11 cellular contexts compared by ENCODE assay signal in genomic region chr2:45930396-45930792, GRCh38.
A peak's percentile ranks its signal among the peaks of the same experiment; 100 is the strongest.
DNase-seq lines count a peak whose midpoint lies in the region; ATAC-seq and TF ChIP-seq lines count a peak whose summit lies in the region.
"Had no signal": no experiment of that assay in that cellular context is flagged by ENCODE, and none has a peak within 500 bp of the region (broad histone marks: within the 10 kb centered on the region; RNA-seq: fewer than 3 reads in every experiment).

No MANE protein-coding gene starts in this region.

- no peak overlapping the region for H3K4ac ChIP-seq in mesenchymal stem cell (ENCODE audit: low read depth in 1 of 2, low read length in 2 of 2)

- DNase-seq in HT-29 (ENCODE audit: low spot score): peak; percentile 26
- peak; percentile 42 for DNase-seq in T1000 (lab: John Stamatoyannopoulos, UW)
- peak; percentile 60 for DNase-seq in mesenchymal stem cell
- DNase-seq in GM19240 (ENCODE audit: insufficient read length, low spot score): no peak
- DNase-seq in endodermal cell: no peak
- DNase-seq: DMS79 had no signal

- H3K27ac ChIP-seq in BLaER1 (0 out of 2 replicates have a peak overlapping the region, but pooled peaks have one; percentile 70), mesenchymal stem cell (ENCODE audit: low read length, poor library complexity, severe bottlenecking) (no peak overlapping the region), endodermal cell (ENCODE audit: low read depth, low read length) (no peak overlapping the region)
- H3K27ac ChIP-seq: parathyroid adenoma had no signal

- H2AK5ac ChIP-seq in mesenchymal stem cell (ENCODE audit: low read length, severe bottlenecking): no peak overlapping the region

- no peak overlapping the region for H3K4me3 Mint-ChIP-seq in endodermal cell
- H3K4me3 Mint-ChIP-seq: IgD-negative memory B cell had no signal

- TF ChIP-seq CTCF in endodermal cell (conservative IDR thresholded peaks at IDR 0.05): no peak

- H3K9me3 Mint-ChIP-seq in endodermal cell: no peaks in the 10 kb centered on the region
- H3K9me3 Mint-ChIP-seq: IgD-negative memory B cell had no signal

- no peak overlapping the region for H3K23ac ChIP-seq in mesenchymal stem cell (ENCODE audit: low read length in 2 of 2)

- H3K4me2 ChIP-seq in BLaER1: peak overlapping the region; percentile 93
- H3K4me2 ChIP-seq in mesenchymal stem cell (ENCODE audit: low read length, poor library complexity, severe bottlenecking): no peak overlapping the region

- H2BK120ac ChIP-seq in mesenchymal stem cell (ENCODE audit: low read depth, low read length): no peak overlapping the region

- H3K4me3 ChIP-seq in BLaER1 (no peak overlapping the region), mesenchymal stem cell (ENCODE audit: insufficient read depth in 1 of 2, low read depth in 1 of 2, low read length in 2 of 2) (no peak overlapping the region), endodermal cell (ENCODE audit: low read length) (no peak overlapping the region)

- H4K20me1 ChIP-seq in BLaER1: peaks cover 93% of the 10 kb centered on the region

- H2BK12ac ChIP-seq in mesenchymal stem cell (ENCODE audit: low read length in 2 of 2): no peak overlapping the region

- H3K27me3 ChIP-seq in BLaER1: no peaks in the 10 kb centered on the region
- no peaks in the 10 kb centered on the region for H3K27me3 ChIP-seq in mesenchymal stem cell (ENCODE audit: control insufficient read depth in 1 of 2, insufficient read depth in 1 of 2, low read length in 2 of 2)
- no peaks in the 10 kb centered on the region for H3K27me3 ChIP-seq in endodermal cell (ENCODE audit: control insufficient read depth, insufficient read depth, low read length, poor library complexity, severe bottlenecking)

- WGBS in mesenchymal stem cell: 0% methylated on average over 1 of the region's 1 CpG
- WGBS in endodermal cell (ENCODE audit: insufficient coverage in 1 of 2, insufficient read length in 1 of 2), 2 experiments: 92 to 98% methylated on average over 1 of the region's 1 CpG

- H3K27ac Mint-ChIP-seq in endodermal cell: no peak overlapping the region

- no peaks in the 10 kb centered on the region for H3K27me3 Mint-ChIP-seq in endodermal cell (ENCODE audit: insufficient read depth)
- H3K27me3 Mint-ChIP-seq: IgD-negative memory B cell had no signal

- H3K18ac ChIP-seq in mesenchymal stem cell (ENCODE audit: low read depth in 1 of 2, low read length in 2 of 2): no peak overlapping the region

- H3K9me3 ChIP-seq in BLaER1 (peaks cover 4% of the 10 kb centered on the region; the same call in 1 of the 2 replicates), mesenchymal stem cell (ENCODE audit: control insufficient read depth, low read length) (no peaks in the 10 kb centered on the region), endodermal cell (ENCODE audit: control insufficient read depth, low read length) (no peaks in the 10 kb centered on the region)

- peaks cover 2% of the 10 kb centered on the region for H3K79me1 ChIP-seq in mesenchymal stem cell (replicated peaks; ENCODE audit: low read length, poor library complexity, severe bottlenecking)

- no peak overlapping the region for H3K14ac ChIP-seq in mesenchymal stem cell (ENCODE audit: low read length in 2 of 2)

- H3K36me3 ChIP-seq in BLaER1 (peaks cover 10% of the 10 kb centered on the region; the same call in 1 of the 2 replicates), mesenchymal stem cell (ENCODE audit: control insufficient read depth in 1 of 2, insufficient read depth in 2 of 2, low read depth in 1 of 2, low read length in 2 of 2) (no peaks in the 10 kb centered on the region), endodermal cell (ENCODE audit: control insufficient read depth, insufficient read depth, low read length) (no peaks in the 10 kb centered on the region)

- no peak overlapping the region for H2AFZ ChIP-seq in mesenchymal stem cell (ENCODE audit: low read depth, low read length)
- H2AFZ ChIP-seq: parathyroid adenoma had no signal

- no peaks in the 10 kb centered on the region for H3K4me1 Mint-ChIP-seq in endodermal cell

- H4K8ac ChIP-seq in mesenchymal stem cell (ENCODE audit: low read length): no peak overlapping the region

- ATAC-seq in HG02623 (IDR thresholded peaks at IDR 0.05; ENCODE audit: unreplicated experiment) (no peak), GM21619 (IDR thresholded peaks at IDR 0.05; ENCODE audit: unreplicated experiment) (no peak)

- no peak overlapping the region for H2BK15ac ChIP-seq in mesenchymal stem cell (ENCODE audit: low read depth, poor library complexity, severe bottlenecking)

- H4K91ac ChIP-seq in mesenchymal stem cell (ENCODE audit: low read length): no peak overlapping the region

- no peaks in the 10 kb centered on the region for H3K36me3 Mint-ChIP-seq in endodermal cell (ENCODE audit: low read depth)

- H2BK5ac ChIP-seq in mesenchymal stem cell (ENCODE audit: low read depth, low read length, poor library complexity, severe bottlenecking): no peak overlapping the region

- H3K9ac ChIP-seq in BLaER1 (no peak overlapping the region), mesenchymal stem cell (ENCODE audit: low read length) (no peak overlapping the region), endodermal cell (ENCODE audit: extremely low read depth, low read length, poor library complexity, severe bottlenecking) (no peak overlapping the region)
- H3K9ac ChIP-seq: parathyroid adenoma had no signal

- peaks cover 78% of the 10 kb centered on the region for H3K4me1 ChIP-seq in BLaER1
- peaks cover 3% of the 10 kb centered on the region for H3K4me1 ChIP-seq in mesenchymal stem cell (ENCODE audit: control insufficient read depth, insufficient read depth, low read depth, low read length)
- no peaks in the 10 kb centered on the region for H3K4me1 ChIP-seq in endodermal cell (ENCODE audit: control insufficient read depth, insufficient read depth, low read length)

Comparison
In these comparisons a context has a peak if more than half of its experiments do, and no peak if none do; other contexts are left out.
1. DNase-seq: peak in HT-29 (single experiment), T1000 (single experiment) and mesenchymal stem cell (single experiment); none in GM19240 (single experiment) and endodermal cell (single experiment).